Comparison of ENCODE assay signal across 18 cellular contexts in the genomic region with DNA sequence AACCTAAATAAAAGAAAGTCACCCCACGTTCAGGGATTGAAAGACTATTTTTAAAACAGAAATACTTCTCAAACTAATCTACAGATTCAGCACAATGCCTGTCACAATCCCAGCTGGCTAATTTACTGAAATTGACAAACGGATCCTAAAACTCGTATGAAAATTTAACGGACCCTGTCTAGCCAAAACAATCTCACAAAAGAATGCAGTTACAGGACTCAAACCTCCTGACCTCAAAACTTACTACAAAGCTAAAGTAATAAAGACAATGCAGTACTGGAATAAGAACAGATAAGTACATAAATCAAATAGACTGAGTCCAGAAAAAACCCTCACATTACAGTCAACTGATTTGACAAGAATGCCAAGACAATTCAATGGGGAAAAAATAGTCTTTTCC.
"Had no signal": no experiment of that assay in that cellular context is flagged by ENCODE, and none has a peak within 500 bp of the region (broad histone marks: within the 10 kb centered on the region; RNA-seq: fewer than 3 reads in every experiment).

No MANE protein-coding gene starts in this region.

- H3K4me3 Mint-ChIP-seq: naive thymus-derived CD4-positive, alpha-beta T cell; stimulated activated memory B cell treated with anti-CD40 and anti-IgM and Interleukin-4, amounts not matched to agents 10 μg/mL and 1 μg/mL and 100 μg/mL, for 72 hours; stimulated activated naive CD8-positive, alpha-beta T cell treated with anti-CD3 and anti-CD28 coated beads, Interleukin-15, Interleukin-2, amounts not matched to agents 100 ng/mL and 50 ng/mL, for 24 hours had no signal

- H3K9me3 ChIP-seq: colonic mucosa, neutrophil, psoas muscle, spleen, testis, transverse colon had no signal

- H3K27ac Mint-ChIP-seq: stimulated activated memory B cell treated with anti-CD40 and anti-IgM and Interleukin-4, amounts not matched to agents 10 μg/mL and 1 μg/mL and 100 μg/mL, for 72 hours; stimulated activated naive CD8-positive, alpha-beta T cell treated with anti-CD3 and anti-CD28 coated beads, Interleukin-15, Interleukin-2, amounts not matched to agents 100 ng/mL and 50 ng/mL, for 24 hours had no signal

- H3K4me1 Mint-ChIP-seq: stimulated activated memory B cell treated with anti-CD40 and anti-IgM and Interleukin-4, amounts not matched to agents 10 μg/mL and 1 μg/mL and 100 μg/mL, for 72 hours had no signal

- H3K9me3 Mint-ChIP-seq: naive thymus-derived CD4-positive, alpha-beta T cell; stimulated activated memory B cell treated with anti-CD40 and anti-IgM and Interleukin-4, amounts not matched to agents 10 μg/mL and 1 μg/mL and 100 μg/mL, for 72 hours; stimulated activated naive CD8-positive, alpha-beta T cell treated with anti-CD3 and anti-CD28 coated beads, Interleukin-15, Interleukin-2, amounts not matched to agents 100 ng/mL and 50 ng/mL, for 24 hours had no signal

- H3K27ac ChIP-seq: colonic mucosa, foreskin keratinocyte, neutrophil, psoas muscle, spleen, testis, transverse colon had no signal

- H3K4me1 ChIP-seq: colonic mucosa, foreskin keratinocyte, psoas muscle, spleen, testis, transverse colon had no signal

- H3K4me3 ChIP-seq: colonic mucosa, psoas muscle, spleen, testis, transverse colon had no signal

- H3K27me3 ChIP-seq: colonic mucosa, foreskin keratinocyte, neutrophil, spleen, testis, transverse colon had no signal

- H3K36me3 ChIP-seq: colonic mucosa had no signal

- ATAC-seq: esophagus mucosa; foreskin keratinocyte; left colon; naive thymus-derived CD4-positive, alpha-beta T cell; psoas muscle; sciatic nerve; stimulated activated memory B cell treated with anti-CD40 and anti-IgM and Interleukin-4, amounts not matched to agents 10 μg/mL and 1 μg/mL and 100 μg/mL, for 72 hours had no signal

- DNase-seq: colonic mucosa; dermis blood vessel endothelial cell; foreskin keratinocyte; left colon; mesendoderm; naive thymus-derived CD4-positive, alpha-beta T cell; psoas muscle; spleen; stimulated activated CD4-positive, alpha-beta T cell treated with anti-CD3 and anti-CD28 coated beads, Interleukin-15, amount 100 ng/mL, for 24 hours; stimulated activated CD4-positive, alpha-beta T cell treated with anti-CD3 and anti-CD28 coated beads, Interleukin-1b, Interleukin-23, amount 100 ng/mL, for 48 hours; stimulated activated CD4-positive, alpha-beta T cell treated with anti-CD3 and anti-CD28 coated beads, Interleukin-4, amount 100 ng/mL, for 24 hours; testis; transverse colon had no signal

- H3K27me3 Mint-ChIP-seq: naive thymus-derived CD4-positive, alpha-beta T cell; stimulated activated memory B cell treated with anti-CD40 and anti-IgM and Interleukin-4, amounts not matched to agents 10 μg/mL and 1 μg/mL and 100 μg/mL, for 72 hours; stimulated activated naive CD8-positive, alpha-beta T cell treated with anti-CD3 and anti-CD28 coated beads, Interleukin-15, Interleukin-2, amounts not matched to agents 100 ng/mL and 50 ng/mL, for 24 hours had no signal
